ENCODE assay signal across 8 cellular contexts in the genomic region with DNA sequence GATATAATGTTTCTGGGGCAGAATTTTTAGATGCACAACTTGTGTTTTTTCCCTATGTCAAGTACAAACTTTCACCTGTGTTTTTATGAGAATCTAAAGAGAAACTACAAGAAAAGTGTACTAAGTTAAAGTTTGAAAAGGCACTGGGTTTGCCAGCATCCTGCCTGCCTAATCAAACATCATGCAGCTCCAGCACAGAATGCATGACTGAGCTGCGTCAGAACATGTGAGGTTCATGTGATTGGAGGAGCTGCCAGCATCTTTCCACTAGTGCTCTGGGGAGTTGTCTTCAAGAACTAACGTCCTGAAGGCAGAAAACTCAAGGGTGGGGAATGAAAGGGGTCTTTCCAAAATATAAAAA. TPM values are rescaled to one million over a fixed set of nuclear protein-coding genes. Genes with fewer than 3 reads are reported as not detected.
DNase-seq lines count a peak whose midpoint lies in the region; ATAC-seq and TF ChIP-seq lines count a peak whose summit lies in the region.

No MANE protein-coding gene starts in this region.

- intact Hi-C loops in activated CD4-positive, alpha-beta memory T cell treated with anti-CD3 and anti-CD28 coated beads for 36 hours (cut with micrococcal nuclease) = loop anchor here (1.0 to 10.0 kb wide), 3 partner anchors 278 to 838 kb away; partner anchors contain the start of genes AK3 and RLN2
- intact Hi-C loops in left ventricle myocardium inferior (cut with micrococcal nuclease) (no loop called here), esophagus muscularis mucosa (cut with DNase I) (no loop called here)

- POLR2A ChIA-PET in activated CD4-positive, alpha-beta memory T cell treated with anti-CD3 and anti-CD28 coated beads for 36 hours (lab: Charles Lee) = interaction anchor here (0.8 to 1.9 kb wide), 4 partner anchors 64 to 145 kb away, joined by 3 to 9 read pairs (median 4); partner anchors contain the start of genes CD274 and PLGRKT

- no peaks in the 10 kb centered on the region for H3K36me3 Mint-ChIP-seq in activated CD4-positive, alpha-beta memory T cell treated with anti-CD3 and anti-CD28 coated beads for 36 hours

- 12% methylated on average over 2 of the region's 2 CpGs for WGBS in esophagus muscularis mucosa

- CTCF ChIA-PET in activated CD4-positive, alpha-beta memory T cell treated with anti-CD3 and anti-CD28 coated beads for 36 hours (lab: Charles Lee) = interaction anchor here (0.9 to 2.2 kb wide), 6 partner anchors 13 to 139 kb away, joined by 3 to 15 read pairs (median 4); partner anchors contain the start of gene CD274

- H3K4me1 Mint-ChIP-seq in activated CD4-positive, alpha-beta memory T cell treated with anti-CD3 and anti-CD28 coated beads for 36 hours (ENCODE audit: low read depth) = peaks cover 66% of the 10 kb centered on the region

- H3K9me3 Mint-ChIP-seq in activated CD4-positive, alpha-beta memory T cell treated with anti-CD3 and anti-CD28 coated beads for 36 hours = peaks cover 4% of the 10 kb centered on the region

- no peak for TF ChIP-seq EP300 in esophagus muscularis mucosa (IDR thresholded peaks at IDR 0.05)

- DNase-seq in A172 (ENCODE audit: low spot score) = peak; percentile 27
- DNase-seq in activated CD4-positive, alpha-beta memory T cell treated with anti-CD3 and anti-CD28 coated beads for 36 hours = peak; percentile 61
- DNase-seq in left ventricle myocardium inferior = peak; percentile 22
- DNase-seq in GOT3 (lab: John Stamatoyannopoulos, UW) = no peak
- no peak for DNase-seq in GDM1 (lab: John Stamatoyannopoulos, UW)
- no peak for DNase-seq in esophagus muscularis mucosa (ENCODE audit: extremely low spot score)

- no peaks in the 10 kb centered on the region for H3K27me3 Mint-ChIP-seq in activated CD4-positive, alpha-beta memory T cell treated with anti-CD3 and anti-CD28 coated beads for 36 hours

- peak overlapping the region; percentile 80 for H3K27ac Mint-ChIP-seq in activated CD4-positive, alpha-beta memory T cell treated with anti-CD3 and anti-CD28 coated beads for 36 hours

- H3K4me3 ChIP-seq in left ventricle myocardium inferior (no peak overlapping the region), esophagus muscularis mucosa (no peak overlapping the region)

- no peak for TF ChIP-seq POLR2A in esophagus muscularis mucosa (IDR thresholded peaks at IDR 0.05; ENCODE audit: low read depth)

- TF ChIP-seq CTCF in left ventricle myocardium inferior (IDR thresholded peaks at IDR 0.05; ENCODE audit: borderline replicate concordance) = no peak
- no peak for TF ChIP-seq CTCF in esophagus muscularis mucosa (IDR thresholded peaks at IDR 0.05)

- H3K27ac ChIP-seq in left ventricle myocardium inferior (replicated peaks) (peak overlapping the region; percentile 13), esophagus muscularis mucosa (replicated peaks in 1 of 4) (no peak overlapping the region)

- ATAC-seq in GM18873 (IDR thresholded peaks at IDR 0.05; ENCODE audit: low FRiP score, unreplicated experiment) (peak; percentile 36), HG03066 (IDR thresholded peaks at IDR 0.05; ENCODE audit: low read depth, unreplicated experiment) (peak; percentile 50)

- no peak overlapping the region for H3K4me3 Mint-ChIP-seq in activated CD4-positive, alpha-beta memory T cell treated with anti-CD3 and anti-CD28 coated beads for 36 hours

- H3K4me1 ChIP-seq in left ventricle myocardium inferior (peaks cover 24% of the 10 kb centered on the region), esophagus muscularis mucosa (peaks cover 8 to 12% (median 9%) of the 10 kb centered on the region in 4 donors)

- H3K9me3 ChIP-seq in left ventricle myocardium inferior (replicated peaks) (no peaks in the 10 kb centered on the region), esophagus muscularis mucosa (no peaks in the 10 kb centered on the region)

- H3K27me3 ChIP-seq in left ventricle myocardium inferior (ENCODE audit: low read depth) (no peaks in the 10 kb centered on the region), esophagus muscularis mucosa (no peaks in the 10 kb centered on the region)

- no peaks in the 10 kb centered on the region for H3K36me3 ChIP-seq in left ventricle myocardium inferior
- no peaks in the 10 kb centered on the region for H3K36me3 ChIP-seq in esophagus muscularis mucosa

RNA-seq across cellular contexts. Expression of gene RIC1, which starts 46.1 kb away (rescaled TPM):
- total RNA-seq in A172 (2014; rRNA removed; shearing (Covaris generic)) = 18.9 and 20.4 TPM in 2 replicates
- 10 to 100 TPM; 14.1 to 15.0 TPM for total RNA-seq in activated CD4-positive, alpha-beta memory T cell treated with anti-CD3 and anti-CD28 coated beads for 36 hours
- 7.1 TPM for total RNA-seq in left ventricle myocardium inferior
- 10 to 100 TPM; 51.6 to 64.9 (median 57.4) TPM for total RNA-seq in esophagus muscularis mucosa

Comparison
In these comparisons a context has a peak if more than half of its experiments do, and no peak if none do; other contexts are left out.
1. DNase-seq: peak in A172 (single experiment), activated CD4-positive, alpha-beta memory T cell treated with anti-CD3 and anti-CD28 coated beads for 36 hours (single experiment) and left ventricle myocardium inferior (single experiment); none in GOT3 (single experiment), GDM1 (single experiment) and esophagus muscularis mucosa (single experiment).